21 cellular contexts compared by ENCODE assay signal in genomic region chr18:75088622-75089211, GRCh38.
"Had no signal": no experiment of that assay in that cellular context is flagged by ENCODE, and none has a peak within 500 bp of the region (broad histone marks: within the 10 kb centered on the region; RNA-seq: fewer than 3 reads in every experiment).

No MANE protein-coding gene starts in this region.

- H3K27me3 Mint-ChIP-seq: activated T-cell treated with anti-CD3 and anti-CD28 coated beads, Interleukin-2, amount 50 U/mL, for 24 hours; memory B cell; naive B cell had no signal

- H3K9me3 ChIP-seq: ascending aorta, gastroesophageal sphincter, left ventricle myocardium inferior, mucosa of descending colon, prostate gland, stomach had no signal

- DNase-seq: activated CD4-positive, alpha-beta T cell treated with anti-CD3 and anti-CD28 coated beads for 1 hour; activated CD4-positive, alpha-beta T cell treated with anti-CD3 and anti-CD28 coated beads, Interleukin-2, amount 50 U/mL, for 4 hours; activated naive CD4-positive, alpha-beta T cell treated with anti-CD3 and anti-CD28 coated beads, Interleukin-2, amount 50 U/mL, for 16 hours; activated T-cell treated with anti-CD3 and anti-CD28 coated beads, Interleukin-2, amount 50 U/mL, for 24 hours; cortex of kidney; effector CD4-positive, alpha-beta T cell; heart left ventricle; kidney; left ventricle myocardium inferior; mucosa of descending colon; naive B cell; right cardiac atrium; stimulated activated CD4-positive, alpha-beta T cell treated with anti-CD3 and anti-CD28 coated beads, Interleukin-2, amount 100 ng/mL, for 24 hours; stomach; WERI-Rb-1 had no signal

- H3K27me3 ChIP-seq: ascending aorta, gastroesophageal sphincter, heart left ventricle, stomach had no signal

- H3K4me3 ChIP-seq: ascending aorta, gastroesophageal sphincter, heart left ventricle, left ventricle myocardium inferior, mucosa of descending colon, prostate gland, stomach had no signal

- H3K4me1 ChIP-seq: ascending aorta, gastroesophageal sphincter, heart left ventricle, left ventricle myocardium inferior, prostate gland, stomach had no signal

- H3K36me3 ChIP-seq: ascending aorta, gastroesophageal sphincter, heart left ventricle, left ventricle myocardium inferior, prostate gland, stomach, WERI-Rb-1 had no signal

- H3K36me3 Mint-ChIP-seq: memory B cell, naive B cell had no signal

- H3K4me1 Mint-ChIP-seq: memory B cell, naive B cell, neural crest cell had no signal

- H3K4me3 Mint-ChIP-seq: activated T-cell treated with anti-CD3 and anti-CD28 coated beads, Interleukin-2, amount 50 U/mL, for 24 hours; memory B cell; naive B cell; neural crest cell had no signal

- ATAC-seq: esophagus mucosa, gastroesophageal sphincter, mucosa of descending colon had no signal

- H3K27ac Mint-ChIP-seq: activated T-cell treated with anti-CD3 and anti-CD28 coated beads, Interleukin-2, amount 50 U/mL, for 24 hours; memory B cell; naive B cell had no signal

- H3K9me3 Mint-ChIP-seq: activated T-cell treated with anti-CD3 and anti-CD28 coated beads, Interleukin-2, amount 50 U/mL, for 24 hours; memory B cell; neural crest cell had no signal

- H3K27ac ChIP-seq: ascending aorta, gastroesophageal sphincter, heart left ventricle, left ventricle myocardium inferior, prostate gland, stomach, WERI-Rb-1 had no signal
